Comparison of ENCODE assay signal across 19 cellular contexts in genomic region chr9:134164879-134165278, GRCh38. TPM values are rescaled to one million over a fixed set of nuclear protein-coding genes. Genes with fewer than 3 reads are reported as not detected.
"Had no signal": no experiment of that assay in that cellular context is flagged by ENCODE, and none has a peak within 500 bp of the region (broad histone marks: within the 10 kb centered on the region; RNA-seq: fewer than 3 reads in every experiment).

No MANE protein-coding gene starts in this region.

- H3K9me3 Mint-ChIP-seq: natural killer cell treated with Interleukin-12 subunit alpha and Interleukin-12 subunit beta and Interleukin-15 and Interleukin-18, amount 100 ng/mL, for 72 hours; stimulated activated naive CD8-positive, alpha-beta T cell treated with anti-CD3 and anti-CD28 coated beads, Interleukin-15, Interleukin-2, amounts not matched to agents 100 ng/mL and 50 ng/mL, for 24 hours had no signal

- H3K27me3 Mint-ChIP-seq: natural killer cell treated with Interleukin-12 subunit alpha and Interleukin-12 subunit beta and Interleukin-15 and Interleukin-18, amount 100 ng/mL, for 72 hours; stimulated activated memory B cell treated with anti-CD40 and anti-IgM and Interleukin-4, amounts not matched to agents 10 μg/mL and 1 μg/mL and 100 μg/mL, for 72 hours; stimulated activated naive CD8-positive, alpha-beta T cell treated with anti-CD3 and anti-CD28 coated beads, Interleukin-15, Interleukin-2, amounts not matched to agents 100 ng/mL and 50 ng/mL, for 24 hours had no signal

- H3K27ac ChIP-seq: colonic mucosa, hepatocyte, neural progenitor cell, ovary, right atrium auricular region, testis, tibial nerve had no signal

- H3K36me3 ChIP-seq: colonic mucosa, neural progenitor cell, ovary, right atrium auricular region had no signal

- H3K9me3 ChIP-seq: colonic mucosa, ovary, right atrium auricular region, testis had no signal

- DNase-seq: colonic mucosa, midbrain, nucleus accumbens had no signal

- H3K36me3 Mint-ChIP-seq: natural killer cell treated with Interleukin-12 subunit alpha and Interleukin-12 subunit beta and Interleukin-15 and Interleukin-18, amount 100 ng/mL, for 72 hours had no signal

- H2AFZ ChIP-seq: neural progenitor cell had no signal

- H3K9ac ChIP-seq: neural progenitor cell had no signal

- H3K27ac Mint-ChIP-seq: endodermal cell; natural killer cell treated with Interleukin-12 subunit alpha and Interleukin-12 subunit beta and Interleukin-15 and Interleukin-18, amount 100 ng/mL, for 72 hours; neural progenitor cell; stimulated activated memory B cell treated with anti-CD40 and anti-IgM and Interleukin-4, amounts not matched to agents 10 μg/mL and 1 μg/mL and 100 μg/mL, for 72 hours; stimulated activated naive CD8-positive, alpha-beta T cell treated with anti-CD3 and anti-CD28 coated beads, Interleukin-15, Interleukin-2, amounts not matched to agents 100 ng/mL and 50 ng/mL, for 24 hours had no signal

- H3K4me2 ChIP-seq: hepatocyte, neural progenitor cell had no signal

- H3K4me1 Mint-ChIP-seq: endodermal cell had no signal

- H3K4me3 ChIP-seq: colonic mucosa, hepatocyte, lung, neural progenitor cell, ovary, right atrium auricular region, testis, tibial nerve had no signal

- ATAC-seq: left colon; left ventricle myocardium superior; natural killer cell treated with Interleukin-12 subunit alpha and Interleukin-12 subunit beta and Interleukin-15 and Interleukin-18, amount 100 ng/mL, for 72 hours; stimulated activated memory B cell treated with anti-CD40 and anti-IgM and Interleukin-4, amounts not matched to agents 10 μg/mL and 1 μg/mL and 100 μg/mL, for 72 hours had no signal

- H3K27me3 ChIP-seq: colonic mucosa, hepatocyte, ovary, right atrium auricular region, testis, tibial nerve had no signal

- H3K4me1 ChIP-seq: neural progenitor cell had no signal

- H3K4me3 Mint-ChIP-seq: endodermal cell; natural killer cell treated with Interleukin-12 subunit alpha and Interleukin-12 subunit beta and Interleukin-15 and Interleukin-18, amount 100 ng/mL, for 72 hours; neural progenitor cell; stimulated activated memory B cell treated with anti-CD40 and anti-IgM and Interleukin-4, amounts not matched to agents 10 μg/mL and 1 μg/mL and 100 μg/mL, for 72 hours; stimulated activated naive CD8-positive, alpha-beta T cell treated with anti-CD3 and anti-CD28 coated beads, Interleukin-15, Interleukin-2, amounts not matched to agents 100 ng/mL and 50 ng/mL, for 24 hours had no signal

RNA-seq across cellular contexts. Expression of gene RNU6ATAC, which starts 0.5 kb away (rescaled TPM):
- total RNA-seq: dermis microvascular lymphatic vessel endothelial cell, hepatocyte, kidney epithelial cell, right atrium auricular region, testis, tibial nerve had no signal
- polyA plus RNA-seq: esophagus, hepatocyte, lung, ovary had no signal
